ENCODE assay signal across 15 cellular contexts in genomic region chr15:84605225-84605882, GRCh38. TPM values are rescaled to one million over a fixed set of nuclear protein-coding genes. Genes with fewer than 3 reads are reported as not detected.
DNase-seq lines count a peak whose midpoint lies in the region; ATAC-seq and TF ChIP-seq lines count a peak whose summit lies in the region.
"Had no signal": no experiment of that assay in that cellular context is flagged by ENCODE, and none has a peak within 500 bp of the region (broad histone marks: within the 10 kb centered on the region; RNA-seq: fewer than 3 reads in every experiment).

No MANE protein-coding gene starts in this region.

- H3K4me1 ChIP-seq in right atrium auricular region (peaks cover 0 to 14% of the 10 kb centered on the region in 2 donors), colonic mucosa (no peaks in the 10 kb centered on the region)
- H3K4me1 ChIP-seq: foreskin keratinocyte had no signal

- CTCF ChIA-PET in activated B cell treated with CpG ODN at 0.5 μM for 24 hours (lab: Charles Lee) = no interaction called here

- POLR2A ChIA-PET in activated B cell treated with CpG ODN at 0.5 μM for 24 hours (lab: Charles Lee) = interaction anchor here (0.6 to 2.0 kb wide), 7 partner anchors 15 to 144 kb away, joined by 3 to 17 read pairs (median 3); partner anchors contain the start of gene WDR73

- TF ChIP-seq CTCF in right atrium auricular region (IDR thresholded peaks at IDR 0.05) (no peak), activated B cell treated with CpG ODN at 0.5 μM for 24 hours (IDR thresholded peaks at IDR 0.05) (no peak), colonic mucosa (IDR thresholded peaks at IDR 0.05) (no peak)

- H3K4me3 ChIP-seq in right atrium auricular region (no peak overlapping the region), iPS-18c (ENCODE audit: insufficient read depth, low read depth, low read length) (peak overlapping the region; percentile 24; the same call in 1 of the 2 replicates), colonic mucosa (no peak overlapping the region)
- H3K4me3 ChIP-seq: coronary artery, left ventricle myocardium inferior, tibial nerve had no signal

- H3K27ac ChIP-seq in right atrium auricular region = no peak overlapping the region
- H3K27ac ChIP-seq in colonic mucosa = no peak overlapping the region
- H3K27ac ChIP-seq: coronary artery, foreskin keratinocyte, left ventricle myocardium inferior, tibial nerve had no signal

- H3K9me3 Mint-ChIP-seq in activated B cell treated with CpG ODN at 0.5 μM for 24 hours = no peaks in the 10 kb centered on the region
- H3K9me3 Mint-ChIP-seq in stimulated activated naive CD8-positive, alpha-beta T cell treated with anti-CD3 and anti-CD28 coated beads, Interleukin-15, amount 100 ng/mL, for 72 hours = no peaks in the 10 kb centered on the region

- DNase-seq in cardiac septum (ENCODE audit: low spot score) = peak; percentile 55
- DNase-seq in right atrium auricular region (ENCODE audit: low spot score) = no peak
- DNase-seq in activated B cell treated with CpG ODN at 0.5 μM for 24 hours = no peak
- no peak for DNase-seq in stimulated activated naive CD8-positive, alpha-beta T cell treated with anti-CD3 and anti-CD28 coated beads, Interleukin-15, amount 100 ng/mL, for 72 hours
- DNase-seq in colonic mucosa = no peak
- DNase-seq in SIG-M5 (lab: John Stamatoyannopoulos, UW) = no peak
- DNase-seq: foreskin keratinocyte, KBM-7, left ventricle myocardium inferior, NCI-H2029, T-helper 9 cell had no signal

- no peaks in the 10 kb centered on the region for H3K27me3 Mint-ChIP-seq in activated B cell treated with CpG ODN at 0.5 μM for 24 hours
- no peaks in the 10 kb centered on the region for H3K27me3 Mint-ChIP-seq in stimulated activated naive CD8-positive, alpha-beta T cell treated with anti-CD3 and anti-CD28 coated beads, Interleukin-15, amount 100 ng/mL, for 72 hours

- ATAC-seq in activated B cell treated with CpG ODN at 0.5 μM for 24 hours (ENCODE audit: low read depth) = no peak
- peak; percentile 3 for ATAC-seq in stimulated activated naive CD8-positive, alpha-beta T cell treated with anti-CD3 and anti-CD28 coated beads, Interleukin-15, amount 100 ng/mL, for 72 hours
- ATAC-seq in GM21367 (IDR thresholded peaks at IDR 0.05; ENCODE audit: unreplicated experiment) = no peak
- ATAC-seq: foreskin keratinocyte had no signal

- peak overlapping the region; percentile 77 for H3K4me3 Mint-ChIP-seq in activated B cell treated with CpG ODN at 0.5 μM for 24 hours
- H3K4me3 Mint-ChIP-seq in stimulated activated naive CD8-positive, alpha-beta T cell treated with anti-CD3 and anti-CD28 coated beads, Interleukin-15, amount 100 ng/mL, for 72 hours = peak overlapping the region; percentile 75 to 78

- H3K36me3 Mint-ChIP-seq in activated B cell treated with CpG ODN at 0.5 μM for 24 hours (ENCODE audit: low read depth) = peaks cover 62% of the 10 kb centered on the region

- H3K9me3 ChIP-seq in right atrium auricular region (no peaks in the 10 kb centered on the region), iPS-18c (ENCODE audit: control insufficient read depth, insufficient read depth, low read length) (peaks cover 2% of the 10 kb centered on the region), colonic mucosa (no peaks in the 10 kb centered on the region)
- H3K9me3 ChIP-seq: left ventricle myocardium inferior, tibial nerve had no signal

- H3K4me1 Mint-ChIP-seq in activated B cell treated with CpG ODN at 0.5 μM for 24 hours = peaks cover 68% of the 10 kb centered on the region
- H3K4me1 Mint-ChIP-seq in stimulated activated naive CD8-positive, alpha-beta T cell treated with anti-CD3 and anti-CD28 coated beads, Interleukin-15, amount 100 ng/mL, for 72 hours = peaks cover 78% of the 10 kb centered on the region

- intact Hi-C loops in cardiac septum (cut with DNase I) = no loop called here
- intact Hi-C loops in activated B cell treated with CpG ODN at 0.5 μM for 24 hours (cut with micrococcal nuclease) = no loop called here
- intact Hi-C loops in colonic mucosa (cut with DNase I) = no loop called here

- H3K27ac Mint-ChIP-seq in activated B cell treated with CpG ODN at 0.5 μM for 24 hours = peak overlapping the region; percentile 85
- H3K27ac Mint-ChIP-seq in stimulated activated naive CD8-positive, alpha-beta T cell treated with anti-CD3 and anti-CD28 coated beads, Interleukin-15, amount 100 ng/mL, for 72 hours = peak overlapping the region; percentile 81 to 94

- H3K27me3 ChIP-seq in right atrium auricular region (no peaks in the 10 kb centered on the region), colonic mucosa (no peaks in the 10 kb centered on the region)
- H3K27me3 ChIP-seq: foreskin keratinocyte, tibial nerve had no signal

- H3K36me3 ChIP-seq in right atrium auricular region (no peaks in the 10 kb centered on the region), colonic mucosa (no peaks in the 10 kb centered on the region)

- no peak overlapping the region for H3K9ac ChIP-seq in colonic mucosa (ENCODE audit: low read depth in 2 of 2, low read length in 2 of 2)

RNA-seq across cellular contexts. Expression of gene ZSCAN2, which starts 4.5 kb away (rescaled TPM):
- total RNA-seq in cardiac septum (4.6 TPM), right atrium auricular region (1 to 10 TPM; 4.9 to 5.6 TPM), activated B cell treated with CpG ODN at 0.5 μM for 24 hours (16.0 and 18.7 TPM in 2 replicates), colonic mucosa (1 to 10 TPM; 6.3 to 6.4 TPM)

RNA-seq across cellular contexts. Expression of gene WDR73, which starts 48.7 kb away (rescaled TPM):
- total RNA-seq in cardiac septum (15.2 TPM), right atrium auricular region (10 to 100 TPM in 1 of 2 donors, 1 to 10 TPM in 1; 5.3 to 12.0 TPM), activated B cell treated with CpG ODN at 0.5 μM for 24 hours (34.9 and 38.9 TPM in 2 replicates), colonic mucosa (10 to 100 TPM; 15.3 to 24.3 TPM)

RNA-seq across cellular contexts. Expression of gene NMB, which starts 52.6 kb away (rescaled TPM):
- total RNA-seq in cardiac septum (2.6 TPM), right atrium auricular region (1 to 10 TPM; 1.0 to 6.3 TPM), activated B cell treated with CpG ODN at 0.5 μM for 24 hours (2.9 and 3.8 TPM in 2 replicates), colonic mucosa (1 to 10 TPM; 2.8 to 4.4 TPM)
